ENCODE assay signal across 8 cellular contexts in genomic region chr5:80961376-80962281, GRCh38. TPM values are rescaled to one million over a fixed set of nuclear protein-coding genes. Genes with fewer than 3 reads are reported as not detected.
DNase-seq lines count a peak whose midpoint lies in the region; ATAC-seq and TF ChIP-seq lines count a peak whose summit lies in the region.

No MANE protein-coding gene starts in this region.

- intact Hi-C loops in activated CD4-positive, alpha-beta memory T cell treated with anti-CD3 and anti-CD28 coated beads for 36 hours (cut with micrococcal nuclease): loop anchor here (1.0 to 10.0 kb wide), 10 partner anchors 46 to 557 kb away; partner anchors contain the start of genes ZCCHC9 and ZFYVE16

- CTCF ChIA-PET in activated CD4-positive, alpha-beta memory T cell treated with anti-CD3 and anti-CD28 coated beads for 36 hours (lab: Charles Lee): interaction anchor here (0.6 to 2.7 kb wide), 3 partner anchors 13 to 204 kb away, joined by 3 to 22 read pairs (median 4); no protein-coding TSS in a partner anchor

- H3K4me3 Mint-ChIP-seq in activated CD4-positive, alpha-beta memory T cell treated with anti-CD3 and anti-CD28 coated beads for 36 hours: peak overlapping the region; percentile 81
- H3K4me3 Mint-ChIP-seq in progenitor cell of endocrine pancreas (ENCODE audit: low read depth): peak overlapping the region; percentile 62

- H3K27ac Mint-ChIP-seq in activated CD4-positive, alpha-beta memory T cell treated with anti-CD3 and anti-CD28 coated beads for 36 hours: peak overlapping the region; percentile 60
- H3K27ac Mint-ChIP-seq in progenitor cell of endocrine pancreas: peak overlapping the region; percentile 30

- no peaks in the 10 kb centered on the region for H3K36me3 Mint-ChIP-seq in activated CD4-positive, alpha-beta memory T cell treated with anti-CD3 and anti-CD28 coated beads for 36 hours
- no peaks in the 10 kb centered on the region for H3K36me3 Mint-ChIP-seq in progenitor cell of endocrine pancreas (ENCODE audit: insufficient read depth)

- TF ChIP-seq CTCF in progenitor cell of endocrine pancreas (IDR thresholded peaks at IDR 0.05; ENCODE audit: unreplicated experiment): no peak

- ATAC-seq in GM21367 (IDR thresholded peaks at IDR 0.05; ENCODE audit: unreplicated experiment) (no peak), GM21576 (IDR thresholded peaks at IDR 0.05; ENCODE audit: unreplicated experiment) (no peak)

- DNase-seq in ELR (ENCODE audit: low read depth) (peak; percentile 71), fibroblast of gingiva (ENCODE audit: low read depth) (peak; percentile 30), progenitor cell of endocrine pancreas (ENCODE audit: low spot score, unreplicated experiment) (no peak), HK-2 (ENCODE audit: unreplicated experiment) (no peak), MV-4-11 (lab: John Stamatoyannopoulos, UW) (no peak)
- DNase-seq in activated CD4-positive, alpha-beta memory T cell treated with anti-CD3 and anti-CD28 coated beads for 36 hours: peak; percentile 81

- POLR2A ChIA-PET in activated CD4-positive, alpha-beta memory T cell treated with anti-CD3 and anti-CD28 coated beads for 36 hours (lab: Charles Lee): interaction anchor here (0.5 to 1.3 kb wide), 3 partner anchors 45 to 825 kb away, joined by 3 to 8 read pairs (median 4); no protein-coding TSS in a partner anchor

- H3K27me3 Mint-ChIP-seq in activated CD4-positive, alpha-beta memory T cell treated with anti-CD3 and anti-CD28 coated beads for 36 hours: peaks cover 6% of the 10 kb centered on the region
- H3K27me3 Mint-ChIP-seq in progenitor cell of endocrine pancreas: peaks cover 72% of the 10 kb centered on the region

- H3K4me1 Mint-ChIP-seq in activated CD4-positive, alpha-beta memory T cell treated with anti-CD3 and anti-CD28 coated beads for 36 hours (ENCODE audit: low read depth): peaks cover 60% of the 10 kb centered on the region
- H3K4me1 Mint-ChIP-seq in progenitor cell of endocrine pancreas (ENCODE audit: low read depth): peaks cover 11% of the 10 kb centered on the region

- no peaks in the 10 kb centered on the region for H3K9me3 Mint-ChIP-seq in activated CD4-positive, alpha-beta memory T cell treated with anti-CD3 and anti-CD28 coated beads for 36 hours
- no peaks in the 10 kb centered on the region for H3K9me3 Mint-ChIP-seq in progenitor cell of endocrine pancreas (ENCODE audit: low read depth)

RNA-seq across cellular contexts. Expression of gene RASGRF2, which starts 1.5 kb away (rescaled TPM):
- 1 to 10 TPM; 7.6 to 8.6 TPM for total RNA-seq in activated CD4-positive, alpha-beta memory T cell treated with anti-CD3 and anti-CD28 coated beads for 36 hours
- total RNA-seq in progenitor cell of endocrine pancreas: 0.62 and 0.69 TPM in 2 replicates

Comparison
In these comparisons a context has a peak if more than half of its experiments do, and no peak if none do; other contexts are left out.
1. DNase-seq: peak in ELR (single experiment), activated CD4-positive, alpha-beta memory T cell treated with anti-CD3 and anti-CD28 coated beads for 36 hours (single experiment) and fibroblast of gingiva (single experiment); none in progenitor cell of endocrine pancreas (single experiment), HK-2 (single experiment) and MV-4-11 (single experiment).